Comparison of ENCODE assay signal across 9 cellular contexts in genomic region chr3:132351222-132351806, GRCh38.
"Had no signal": no experiment of that assay in that cellular context is flagged by ENCODE, and none has a peak within 500 bp of the region (broad histone marks: within the 10 kb centered on the region; RNA-seq: fewer than 3 reads in every experiment).

No MANE protein-coding gene starts in this region.

- DNase-seq: activated CD4-positive, CD25-positive, alpha-beta regulatory T cell treated with anti-CD3 and anti-CD28 coated beads, Interleukin-2, amount 50 U/mL, for 72 hours; activated effector memory CD4-positive, alpha-beta T cell treated with anti-CD3 and anti-CD28 coated beads, Interleukin-2, amount 50 U/mL, for 16 hours; activated T-cell treated with anti-CD3 and anti-CD28 coated beads, Interleukin-2, amount 50 U/mL, for 1 hour; esophagus squamous epithelium; retina; stimulated activated naive B cell treated with anti-CD40 and anti-IgM and Interleukin-4, amounts not matched to agents 10 μg/mL and 1 μg/mL and 100 μg/mL, for 72 hours; T-helper 17 cell; thyroid gland had no signal

- H3K4me3 Mint-ChIP-seq: stimulated activated naive B cell treated with anti-CD40 and anti-IgM and Interleukin-4, amounts not matched to agents 10 μg/mL and 1 μg/mL and 100 μg/mL, for 72 hours; T-helper 17 cell had no signal

- ATAC-seq: stimulated activated naive B cell treated with anti-CD40 and anti-IgM and Interleukin-4, amounts not matched to agents 10 μg/mL and 1 μg/mL and 100 μg/mL, for 72 hours; T-helper 17 cell had no signal

- H3K9me3 Mint-ChIP-seq: activated naive CD4-positive, alpha-beta T cell treated with anti-CD3 and anti-CD28 coated beads, Interleukin-2, amount 50 U/mL, for 72 hours; stimulated activated naive B cell treated with anti-CD40 and anti-IgM and Interleukin-4, amounts not matched to agents 10 μg/mL and 1 μg/mL and 100 μg/mL, for 72 hours had no signal

- H3K36me3 Mint-ChIP-seq: activated naive CD4-positive, alpha-beta T cell treated with anti-CD3 and anti-CD28 coated beads, Interleukin-2, amount 50 U/mL, for 72 hours; stimulated activated naive B cell treated with anti-CD40 and anti-IgM and Interleukin-4, amounts not matched to agents 10 μg/mL and 1 μg/mL and 100 μg/mL, for 72 hours had no signal

- H3K27ac Mint-ChIP-seq: activated naive CD4-positive, alpha-beta T cell treated with anti-CD3 and anti-CD28 coated beads, Interleukin-2, amount 50 U/mL, for 72 hours; stimulated activated naive B cell treated with anti-CD40 and anti-IgM and Interleukin-4, amounts not matched to agents 10 μg/mL and 1 μg/mL and 100 μg/mL, for 72 hours; T-helper 17 cell had no signal
